9 cellular contexts compared by ENCODE assay signal in the genomic region with DNA sequence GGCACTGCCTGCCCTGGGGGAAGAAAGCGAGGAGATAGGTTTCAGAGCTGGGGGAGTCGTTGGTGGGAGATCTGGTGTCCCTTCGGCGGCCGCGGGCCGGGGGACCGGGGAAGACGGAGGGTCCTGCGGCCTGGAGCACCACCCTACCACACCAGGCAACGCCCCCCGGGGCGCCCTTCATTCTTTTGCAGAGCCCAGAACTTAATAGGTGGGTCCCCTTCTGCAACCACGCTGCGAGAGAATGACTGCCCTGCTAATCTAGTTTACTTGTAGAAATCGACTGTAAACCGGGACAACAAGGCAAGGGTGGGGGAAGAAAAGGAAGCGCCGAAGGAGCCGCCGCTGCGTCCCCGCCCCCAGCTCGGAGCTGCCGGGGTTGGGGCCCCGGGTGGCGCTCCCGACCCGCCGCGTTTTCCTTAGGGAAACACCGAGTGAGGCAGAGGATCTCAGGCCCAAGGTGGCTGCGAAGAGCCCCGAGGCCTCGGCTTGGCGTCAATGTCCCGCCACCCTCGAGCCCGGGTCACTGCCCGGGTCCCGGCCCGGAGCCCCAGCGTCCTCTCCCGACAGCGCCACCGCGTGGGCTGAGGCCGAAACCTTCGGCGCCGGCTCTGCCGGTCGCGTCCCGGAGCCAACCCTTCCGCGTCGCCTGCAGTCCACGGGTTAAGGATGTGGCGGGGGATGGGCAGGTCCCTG. TPM values are rescaled to one million over a fixed set of nuclear protein-coding genes. Genes with fewer than 3 reads are reported as not detected.
DNase-seq lines count a peak whose midpoint lies in the region; ATAC-seq, FAIRE-seq and TF ChIP-seq lines count a peak whose summit lies in the region.
"Had no signal": no experiment of that assay in that cellular context is flagged by ENCODE, and none has a peak within 500 bp of the region (broad histone marks: within the 10 kb centered on the region; RNA-seq: fewer than 3 reads in every experiment).

No MANE protein-coding gene starts in this region.

- peak in 2 of 3 experiments; percentile 51 to 66 for DNase-seq in NCI-H1417 (lab: John Stamatoyannopoulos, UW)
- no peak for DNase-seq in NCI-H1417 treated with DMSO at 0.1 percent for 48 hours (lab: John Stamatoyannopoulos, UW)
- DNase-seq in OCI-M2 (lab: John Stamatoyannopoulos, UW; ENCODE audit: unreplicated experiment): peak; percentile 36
- no peak for DNase-seq in K562 (ENCODE audit: extremely low read depth in 1 of 4, low spot score in 3 of 4)
- DNase-seq in iPS DF 6.9 (ENCODE audit: low read depth, low spot score): no peak
- peak; percentile 91 for DNase-seq in retina
- DNase-seq in NCI-H128 (lab: John Stamatoyannopoulos, UW; ENCODE audit: unreplicated experiment): no peak

- no peak for TF ChIP-seq POLR2A in K562 (conservative IDR thresholded peaks at IDR 0.05)

- H3K27me3 ChIP-seq in K562 (ENCODE audit: control insufficient read depth in 2 of 2, insufficient read depth in 2 of 2, low read length in 2 of 2) (no peaks in the 10 kb centered on the region), iPS DF 6.9 (ENCODE audit: control insufficient read depth, insufficient read depth, low read length) (peaks cover 47% of the 10 kb centered on the region)

- H3K36me3 ChIP-seq in K562 (ENCODE audit: control insufficient read depth, insufficient read depth, low read length) (no peaks in the 10 kb centered on the region), iPS DF 6.9 (ENCODE audit: control insufficient read depth, insufficient read depth, low read length) (no peaks in the 10 kb centered on the region)

- in situ Hi-C loops in K562 (cut with MboI): no loop called here

- ATAC-seq in HG02885 (IDR thresholded peaks at IDR 0.05; ENCODE audit: poor library complexity, unreplicated experiment) (peak; percentile 32), K562 (no peak)

- intact Hi-C loops in K562 (cut with micrococcal nuclease): no loop called here

- H4K20me1 ChIP-seq in K562 (replicated peaks; ENCODE audit: control insufficient read depth, insufficient read depth, low read length): no peaks in the 10 kb centered on the region

- WGBS in K562 (ENCODE audit: insufficient coverage, low coverage, missing lambda C conversion rate): 96% methylated on average over 13 of the region's 60 CpGs
- no CpG with 5 or more reads among the region's 60 CpGs for WGBS in iPS DF 6.9 (ENCODE audit: insufficient coverage, insufficient read length)

- no peak overlapping the region for H3K27ac ChIP-seq in K562 (ENCODE audit: extremely low read depth, low read depth, low read length)
- no peak overlapping the region for H3K27ac ChIP-seq in iPS DF 6.9 (ENCODE audit: low read length)

- CTCF ChIA-PET in K562 (lab: Yijun Ruan, JAX; ENCODE audit: low intra/inter-chr PET ratio): no interaction called here

- no peak for TF ChIP-seq EP300 in K562 (IDR thresholded peaks at IDR 0.05; ENCODE audit: low read length)

- no peaks in the 10 kb centered on the region for H3K9me1 ChIP-seq in K562 (ENCODE audit: control insufficient read depth, insufficient read depth, low read length)

- no peak overlapping the region for H3K4me2 ChIP-seq in K562 (ENCODE audit: insufficient read depth, low read length)

- BruUV-seq in K562 (replicated peaks; lab: Mats Ljungman, UMichigan): no TSS peak

- H3K79me2 ChIP-seq in K562 (ENCODE audit: control insufficient read depth, insufficient read depth, low read length): peaks cover 37% of the 10 kb centered on the region

- TF ChIP-seq CTCF in K562 (IDR thresholded peaks at IDR 0.05 in 2 of 3, conservative IDR thresholded peaks at IDR 0.05 in 1 of 3; ENCODE audit: insufficient read depth in 2 of 3, low read depth in 1 of 3, low read length in 3 of 3): no peak

- H3K4me1 ChIP-seq in K562 (replicated peaks in 1 of 2; ENCODE audit: control insufficient read depth in 2 of 2, insufficient read depth in 2 of 2, low read length in 2 of 2) (peaks cover 0 to 21% of the 10 kb centered on the region in 2 experiments; a peak in 2 of 5 replicates), iPS DF 6.9 (ENCODE audit: control insufficient read depth, insufficient read depth, low read length) (peaks cover 3% of the 10 kb centered on the region)

- H2AFZ ChIP-seq in K562 (ENCODE audit: low read depth, low read length): no peak overlapping the region

- H3K4me3 ChIP-seq in K562 (no peak overlapping the region), iPS DF 6.9 (ENCODE audit: low read length) (peak overlapping the region; percentile 44; the same call in 1 of the 2 replicates)

- peaks cover 2% of the 10 kb centered on the region; the same call in 1 of the 2 replicates for H3K9me3 ChIP-seq in K562 (replicated peaks; ENCODE audit: control insufficient read depth, insufficient read depth, low read depth, low read length)
- H3K9me3 ChIP-seq in iPS DF 6.9 (ENCODE audit: control insufficient read depth, insufficient read depth, low read length): no peaks in the 10 kb centered on the region

- TF ChIP-seq RAD21 in K562 (CRISPR knock-in tag; conservative IDR thresholded peaks at IDR 0.05 in 1 of 2, IDR thresholded peaks at IDR 0.05 in 1 of 2): no peak

- POLR2A ChIA-PET in K562 (lab: Yijun Ruan, JAX): no interaction called here

- H3K9ac ChIP-seq in K562 (ENCODE audit: insufficient read depth in 1 of 2, low read depth in 2 of 2, low read length in 2 of 2): no peak overlapping the region

- FAIRE-seq in K562 (lab: Jason Lieb, UNC): no peak
- FAIRE-seq: colon had no signal

TF ChIP-seq in K562, 482 proteins besides CTCF, POLR2A, EP300 and RAD21:
- TF ChIP-seq PCBP1 (IDR thresholded peaks at IDR 0.05; ENCODE audit: low read depth, low read length, poor library complexity, severe bottlenecking): peak; percentile 36
- TF ChIP-seq, protein P1, sequence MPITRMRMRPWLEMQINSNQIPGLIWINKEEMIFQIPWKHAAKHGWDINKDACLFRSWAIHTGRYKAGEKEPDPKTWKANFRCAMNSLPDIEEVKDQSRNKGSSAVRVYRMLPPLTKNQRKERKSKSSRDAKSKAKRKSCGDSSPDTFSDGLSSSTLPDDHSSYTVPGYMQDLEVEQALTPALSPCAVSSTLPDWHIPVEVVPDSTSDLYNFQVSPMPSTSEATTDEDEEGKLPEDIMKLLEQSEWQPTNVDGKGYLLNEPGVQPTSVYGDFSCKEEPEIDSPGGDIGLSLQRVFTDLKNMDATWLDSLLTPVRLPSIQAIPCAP (CRISPR knock-in tag; IDR thresholded peaks at IDR 0.05; ENCODE audit: borderline replicate concordance): no peak

RNA-seq across cellular contexts. Expression of gene SATB2, which starts 5.4 kb away (rescaled TPM):
- total RNA-seq in K562 (2011; cell fraction: chromatin; rRNA removed; ENCODE audit: low replicate concordance): 43.7 and 91.0 TPM in 2 replicates
- 18.8 and 27.8 TPM in 2 replicates for total RNA-seq in K562 (2011; cell fraction: nucleolus; rRNA removed)
- total RNA-seq in K562 (2011; cell fraction: nucleoplasm; rRNA removed): 47.1 and 82.4 TPM in 2 replicates
- 15.1 and 21.1 TPM in 2 replicates for total RNA-seq in K562 (2014; rRNA removed)
- total RNA-seq in K562 (2014; rRNA removed; fragmentation: Illumina TruSeq; extraction: Trizol): 17.1 and 18.8 TPM in 2 replicates
- total RNA-seq in K562 (2015; rRNA removed; fragmentation: Illumina TruSeq; extraction: Trizol): 18.6 and 19.5 TPM in 2 replicates
- total RNA-seq in K562 (2021): 34.0 and 34.3 TPM in 2 replicates
- 8.7 and 9.9 TPM in 2 replicates for polyA plus RNA-seq in K562 (2011; rRNA removed)
- 5.8 and 9.5 TPM in 2 replicates for polyA plus RNA-seq in K562 (2011; cell fraction: cytosol; rRNA removed)
- polyA plus RNA-seq in K562 (2011; cell fraction: nucleus; rRNA removed): 15.7 and 22.4 TPM in 2 replicates
- 9.2 and 12.2 TPM in 2 replicates for polyA plus RNA-seq in K562 (2012)
- polyA plus RNA-seq in K562 (2014; fragmentation: Illumina TruSeq; extraction: Trizol): 21.1 and 21.8 TPM in 2 replicates
- 10 to 100 TPM in 1 of 2 experiments, 1 to 10 TPM in 1; 4.5 to 10.0 TPM for polyA plus RNA-seq in K562 (2014; fragmentation: Nextera tagmentation; extraction: Ambion mirVana)
- polyA plus RNA-seq in K562 (2014; rRNA removed): 12.8 and 14.4 TPM in 2 replicates
- polyA minus RNA-seq in K562 (2011; rRNA and poly(A)+ RNA removed): 37.3 and 38.8 TPM in 2 replicates
- polyA minus RNA-seq in K562 (2011; cell fraction: cytosol; rRNA and poly(A)+ RNA removed): 19.0 and 20.9 TPM in 2 replicates
- polyA minus RNA-seq in K562 (2011; cell fraction: nucleus; rRNA and poly(A)+ RNA removed): 45.2 and 51.2 TPM in 2 replicates

Comparison
In these comparisons a context has a peak if more than half of its experiments do, and no peak if none do; other contexts are left out.
1. DNase-seq: peak in NCI-H1417 (2 of 3), OCI-M2 (single experiment) and retina (single experiment); none in NCI-H1417 treated with DMSO at 0.1 percent for 48 hours (single experiment), K562 (0 of 4), iPS DF 6.9 (single experiment) and NCI-H128 (single experiment).